ENCODE assay signal across 9 cellular contexts in genomic region chr12:28172434-28173030, GRCh38. TPM values are rescaled to one million over a fixed set of nuclear protein-coding genes. Genes with fewer than 3 reads are reported as not detected.
A peak's percentile ranks its signal among the peaks of the same experiment; 100 is the strongest.
DNase-seq lines count a peak whose midpoint lies in the region; ATAC-seq, FAIRE-seq and TF ChIP-seq lines count a peak whose summit lies in the region.
"Had no signal": no experiment of that assay in that cellular context is flagged by ENCODE, and none has a peak within 500 bp of the region (broad histone marks: within the 10 kb centered on the region; RNA-seq: fewer than 3 reads in every experiment).

No MANE protein-coding gene starts in this region.

- H3K27ac ChIP-seq in 22Rv1 = no peak overlapping the region

- H3K9me3 Mint-ChIP-seq in mesothelial cell of epicardium = peaks cover 7% of the 10 kb centered on the region
- peaks cover 3 to 17% of the 10 kb centered on the region in 2 donors for H3K9me3 Mint-ChIP-seq in activated naive CD4-positive, alpha-beta T cell treated with anti-CD3 and anti-CD28 coated beads, Interleukin-2, amount 50 U/mL, for 72 hours
- H3K9me3 Mint-ChIP-seq in activated T-cell treated with anti-CD3 and anti-CD28 coated beads, Interleukin-2, amount 50 U/mL, for 4 hours = no peaks in the 10 kb centered on the region

- no peak overlapping the region for H3K4me3 ChIP-seq in cardiac fibroblast (replicated peaks in 1 of 2; ENCODE audit: low read depth in 2 of 2, low read length in 2 of 2)

- H3K27ac Mint-ChIP-seq in mesothelial cell of epicardium = no peak overlapping the region
- H3K27ac Mint-ChIP-seq in activated naive CD4-positive, alpha-beta T cell treated with anti-CD3 and anti-CD28 coated beads, Interleukin-2, amount 50 U/mL, for 72 hours = no peak overlapping the region
- H3K27ac Mint-ChIP-seq: dendritic cell treated with granulocyte-macrophage colony-stimulating factor and Interleukin-4, amounts not matched to agents 40 ng/mL and 50 ng/mL, for 4 days had no signal

- DNase-seq in GM12892 (ENCODE audit: insufficient read length) (no peak), NCI-H526 (lab: John Stamatoyannopoulos, UW) (peak; percentile 18 to 54), cardiac fibroblast (ENCODE audit: low read depth in 2 of 2) (peak; percentile 81 to 82), mesothelial cell of epicardium (ENCODE audit: low spot score in 2 of 2, unreplicated experiment in 2 of 2) (no peak)
- DNase-seq in activated naive CD4-positive, alpha-beta T cell treated with anti-CD3 and anti-CD28 coated beads, Interleukin-2, amount 50 U/mL, for 72 hours (ENCODE audit: low spot score in 2 of 2) = no peak
- no peak for DNase-seq in activated T-cell treated with anti-CD3 and anti-CD28 coated beads, Interleukin-2, amount 50 U/mL, for 4 hours

- no peak overlapping the region for H3K4me3 Mint-ChIP-seq in mesothelial cell of epicardium
- no peak overlapping the region for H3K4me3 Mint-ChIP-seq in activated T-cell treated with anti-CD3 and anti-CD28 coated beads, Interleukin-2, amount 50 U/mL, for 4 hours
- H3K4me3 Mint-ChIP-seq: dendritic cell treated with granulocyte-macrophage colony-stimulating factor and Interleukin-4, amounts not matched to agents 40 ng/mL and 50 ng/mL, for 4 days had no signal

- no peaks in the 10 kb centered on the region for H3K27me3 Mint-ChIP-seq in mesothelial cell of epicardium (ENCODE audit: low read depth)
- H3K27me3 Mint-ChIP-seq in activated T-cell treated with anti-CD3 and anti-CD28 coated beads, Interleukin-2, amount 50 U/mL, for 4 hours (ENCODE audit: low read depth) = no peaks in the 10 kb centered on the region
- H3K27me3 Mint-ChIP-seq: dendritic cell treated with granulocyte-macrophage colony-stimulating factor and Interleukin-4, amounts not matched to agents 40 ng/mL and 50 ng/mL, for 4 days had no signal

- no peak for ATAC-seq in GM18868 (IDR thresholded peaks at IDR 0.05; ENCODE audit: unreplicated experiment)
- ATAC-seq in activated naive CD4-positive, alpha-beta T cell treated with anti-CD3 and anti-CD28 coated beads, Interleukin-2, amount 50 U/mL, for 72 hours = no peak
- ATAC-seq in activated T-cell treated with anti-CD3 and anti-CD28 coated beads, Interleukin-2, amount 50 U/mL, for 4 hours = no peak

- TF ChIP-seq CTCF in 22Rv1 (IDR thresholded peaks at IDR 0.05) (peak; percentile 85), cardiac fibroblast (IDR thresholded peaks at IDR 0.05; ENCODE audit: low read depth, low read length) (peak; percentile 78), mesothelial cell of epicardium (IDR thresholded peaks at IDR 0.05; ENCODE audit: unreplicated experiment) (peak; percentile 23)

- H3K36me3 Mint-ChIP-seq in mesothelial cell of epicardium = peaks cover 3% of the 10 kb centered on the region
- H3K36me3 Mint-ChIP-seq in activated naive CD4-positive, alpha-beta T cell treated with anti-CD3 and anti-CD28 coated beads, Interleukin-2, amount 50 U/mL, for 72 hours = peaks cover 0 to 4% of the 10 kb centered on the region in 2 donors
- peaks cover 3% of the 10 kb centered on the region for H3K36me3 Mint-ChIP-seq in activated T-cell treated with anti-CD3 and anti-CD28 coated beads, Interleukin-2, amount 50 U/mL, for 4 hours (ENCODE audit: insufficient read depth)

- TF ChIP-seq POLR2A in GM12892 (IDR thresholded peaks at IDR 0.05; ENCODE audit: low read depth, low read length) = no peak

- FAIRE-seq in GM12892 (lab: Jason Lieb, UNC) = peak; percentile 24

- peaks cover 8% of the 10 kb centered on the region for H3K4me1 Mint-ChIP-seq in mesothelial cell of epicardium
- H3K4me1 Mint-ChIP-seq in activated T-cell treated with anti-CD3 and anti-CD28 coated beads, Interleukin-2, amount 50 U/mL, for 4 hours (ENCODE audit: low read depth) = peaks cover 10% of the 10 kb centered on the region

RNA-seq across cellular contexts. Expression of gene CCDC91, which starts 17.7 kb away (rescaled TPM):
- polyA plus RNA-seq in GM12892 (2012; ENCODE audit: missing spikeins) = 14.9 TPM
- 28.1 to 30.7 TPM (median 29.1 TPM) in 3 replicates for total RNA-seq in mesothelial cell of epicardium
- total RNA-seq in activated naive CD4-positive, alpha-beta T cell treated with anti-CD3 and anti-CD28 coated beads, Interleukin-2, amount 50 U/mL, for 72 hours = 10 to 100 TPM; 13.6 to 25.5 TPM
- total RNA-seq in activated T-cell treated with anti-CD3 and anti-CD28 coated beads, Interleukin-2, amount 50 U/mL, for 4 hours = 10 to 100 TPM; 17.8 to 18.2 (median 18.1) TPM

Comparison
In these comparisons a context has a peak if more than half of its experiments do, and no peak if none do; other contexts are left out.
1. CTCF ChIP-seq: peak in every context shown above with its lines; median percentile 85 in 22Rv1; 78 in cardiac fibroblast; 23 in mesothelial cell of epicardium.
2. DNase-seq: peak in NCI-H526 (2 of 2) and cardiac fibroblast (2 of 2); none in GM12892 (single experiment), mesothelial cell of epicardium (0 of 2), activated naive CD4-positive, alpha-beta T cell treated with anti-CD3 and anti-CD28 coated beads, Interleukin-2, amount 50 U/mL, for 72 hours (0 of 2) and activated T-cell treated with anti-CD3 and anti-CD28 coated beads, Interleukin-2, amount 50 U/mL, for 4 hours (single experiment).